Comparison of ENCODE assay signal across 30 cellular contexts in the genomic region with DNA sequence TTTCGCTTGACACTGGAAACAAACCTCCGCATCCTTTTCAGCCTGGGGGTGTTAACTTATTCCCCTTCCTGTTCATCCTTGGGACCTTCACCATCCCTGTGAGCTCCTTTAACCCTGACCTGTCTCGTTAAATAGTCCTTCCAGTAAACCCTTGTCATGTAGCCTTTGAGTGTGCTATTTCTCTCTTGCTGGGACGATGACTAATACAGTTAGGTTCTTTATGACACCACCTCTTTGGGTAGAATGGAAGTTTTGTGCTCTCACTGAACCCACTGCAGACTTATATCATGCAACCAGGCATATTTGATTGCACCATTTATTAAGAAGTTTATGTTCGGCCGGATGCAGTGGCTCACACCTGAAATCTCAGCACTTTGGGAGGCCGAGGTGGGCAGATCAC. TPM values are rescaled to one million over a fixed set of nuclear protein-coding genes. Genes with fewer than 3 reads are reported as not detected.
"Had no signal": no experiment of that assay in that cellular context is flagged by ENCODE, and none has a peak within 500 bp of the region (broad histone marks: within the 10 kb centered on the region; RNA-seq: fewer than 3 reads in every experiment).

No MANE protein-coding gene starts in this region.

- H2AFZ ChIP-seq: hepatocyte had no signal

- H3K9me3 Mint-ChIP-seq: activated CD8-positive, alpha-beta T cell treated with anti-CD3 and anti-CD28 coated beads for 36 hours; activated naive CD4-positive, alpha-beta T cell treated with anti-CD3 and anti-CD28 coated beads, Interleukin-2, amount 50 U/mL, for 24 hours; T-helper 2 cell treated with Interferon-gamma antibody and Interleukin-4, amounts not matched to agents 5 μg/mL and 100 μg/mL, for 36 hours had no signal

- H3K4me2 ChIP-seq: hepatocyte had no signal

- H3K4me3 Mint-ChIP-seq: activated CD8-positive, alpha-beta T cell treated with anti-CD3 and anti-CD28 coated beads for 36 hours; activated naive CD4-positive, alpha-beta T cell treated with anti-CD3 and anti-CD28 coated beads, Interleukin-2, amount 50 U/mL, for 24 hours; activated naive CD8-positive, alpha-beta T cell treated with anti-CD3 and anti-CD28 coated beads, Interleukin-2, amount 10 ng/mL, durations not matched to agents 7 days and 5 days; brain; T-helper 17 cell; T-helper 2 cell treated with Interferon-gamma antibody and Interleukin-4, amounts not matched to agents 5 μg/mL and 100 μg/mL, for 36 hours had no signal

- H3K27ac Mint-ChIP-seq: activated CD8-positive, alpha-beta T cell treated with anti-CD3 and anti-CD28 coated beads for 36 hours; activated naive CD4-positive, alpha-beta T cell treated with anti-CD3 and anti-CD28 coated beads, Interleukin-2, amount 50 U/mL, for 24 hours; activated naive CD8-positive, alpha-beta T cell treated with anti-CD3 and anti-CD28 coated beads, Interleukin-2, amount 10 ng/mL, durations not matched to agents 7 days and 5 days; T-helper 17 cell; T-helper 2 cell treated with Interferon-gamma antibody and Interleukin-4, amounts not matched to agents 5 μg/mL and 100 μg/mL, for 36 hours had no signal

- H3K4me1 Mint-ChIP-seq: activated naive CD4-positive, alpha-beta T cell treated with anti-CD3 and anti-CD28 coated beads, Interleukin-2, amount 50 U/mL, for 24 hours; activated naive CD8-positive, alpha-beta T cell treated with anti-CD3 and anti-CD28 coated beads, Interleukin-2, amount 10 ng/mL, durations not matched to agents 7 days and 5 days; brain; T-helper 17 cell had no signal

- ATAC-seq: activated CD8-positive, alpha-beta T cell treated with anti-CD3 and anti-CD28 coated beads for 36 hours; gastroesophageal sphincter; heart right ventricle; T-helper 17 cell had no signal

- H3K36me3 Mint-ChIP-seq: activated naive CD4-positive, alpha-beta T cell treated with anti-CD3 and anti-CD28 coated beads, Interleukin-2, amount 50 U/mL, for 24 hours; activated naive CD8-positive, alpha-beta T cell treated with anti-CD3 and anti-CD28 coated beads, Interleukin-2, amount 10 ng/mL, durations not matched to agents 7 days and 5 days; brain had no signal

- H3K36me3 ChIP-seq: ascending aorta, breast epithelium, cardiac muscle cell, colonic mucosa, esophagus squamous epithelium, gastroesophageal sphincter, heart right ventricle had no signal

- H3K4me1 ChIP-seq: ascending aorta, breast epithelium, colonic mucosa, gastroesophageal sphincter, heart right ventricle had no signal

- H3K79me2 ChIP-seq: hepatocyte had no signal

- H3K9me3 ChIP-seq: ascending aorta, breast epithelium, colonic mucosa, esophagus squamous epithelium, gastroesophageal sphincter, heart right ventricle had no signal

- H3K27ac ChIP-seq: ascending aorta, breast epithelium, cardiac muscle cell, colonic mucosa, epithelial cell of prostate, esophagus squamous epithelium, gastroesophageal sphincter, heart right ventricle, hepatocyte had no signal

- H3K27me3 ChIP-seq: ascending aorta, breast epithelium, cardiac muscle cell, colonic mucosa, esophagus squamous epithelium, gastroesophageal sphincter, heart right ventricle, hepatocyte had no signal

- H3K4me3 ChIP-seq: ascending aorta, breast epithelium, cardiac muscle cell, colonic mucosa, esophagus squamous epithelium, gastroesophageal sphincter, heart right ventricle, hepatocyte had no signal

- DNase-seq: activated CD4-positive, alpha-beta T cell treated with anti-CD3 and anti-CD28 coated beads for 4 hours; activated CD4-positive, alpha-beta T cell treated with anti-CD3 and anti-CD28 coated beads, Interleukin-2, amount 50 U/mL, for 1 hour; activated CD4-positive, alpha-beta T cell treated with anti-CD3 and anti-CD28 coated beads, Interleukin-2, amount 50 U/mL, for 48 hours; activated CD4-positive, CD25-positive, alpha-beta regulatory T cell; activated CD4-positive, CD25-positive, alpha-beta regulatory T cell treated with anti-CD3 and anti-CD28 coated beads, Interleukin-2, amount 50 U/mL, for 72 hours; activated CD8-positive, alpha-beta memory T cell treated with anti-CD3 and anti-CD28 coated beads for 24 hours; activated CD8-positive, alpha-beta T cell treated with anti-CD3 and anti-CD28 coated beads for 36 hours; activated effector memory CD4-positive, alpha-beta T cell treated with Interleukin-2 at 50 U/mL for 16 hours; activated gamma-delta T cell treated with Interleukin-2 at 50 U/mL for 16 hours; activated naive CD4-positive, alpha-beta T cell treated with Interleukin-2 at 50 U/mL for 16 hours; activated naive CD8-positive, alpha-beta T cell treated with anti-CD3 and anti-CD28 coated beads, Interleukin-2, amount 10 ng/mL, durations not matched to agents 7 days and 5 days; activated T-cell treated with anti-CD3 and anti-CD28 coated beads, Interleukin-2, amount 50 U/mL, for 48 hours; central memory CD4-positive, alpha-beta T cell; cerebellar nuclear complex; colonic mucosa; effector CD8-positive, alpha-beta T cell; esophagus squamous epithelium; foreskin melanocyte; heart right ventricle; T-helper 17 cell; T1000 had no signal

RNA-seq across cellular contexts. Expression of a gene that starts 40.5 kb away (rescaled TPM):
- total RNA-seq: activated CD8-positive, alpha-beta T cell treated with anti-CD3 and anti-CD28 coated beads for 36 hours had no signal
